In genomic region chr7:70569335-70569819, GRCh38 we compare ENCODE assay signal across 2 cellular contexts.
TF ChIP-seq lines count a peak whose summit lies in the region.

No MANE protein-coding gene starts in this region.

TF ChIP-seq in HEK293, 187 proteins besides CTCF, POLR2A, EP300 and RAD21 (continued from another document and continues in another):
- no peak for TF ChIP-seq ZNF341 (tag by site-specific recombination; IDR thresholded peaks at IDR 0.05; ENCODE audit: low read depth)
- TF ChIP-seq ZNF549 (tag by site-specific recombination; IDR thresholded peaks at IDR 0.05) = no peak
- no peak for TF ChIP-seq ZNF610 (tag by site-specific recombination; IDR thresholded peaks at IDR 0.05; ENCODE audit: borderline replicate concordance)
- TF ChIP-seq ZNF654 (tag by site-specific recombination; IDR thresholded peaks at IDR 0.05; ENCODE audit: low read depth) = no peak
- TF ChIP-seq ZNF585B (tag by site-specific recombination; IDR thresholded peaks at IDR 0.05) = no peak
- TF ChIP-seq SP7 (tag by site-specific recombination; IDR thresholded peaks at IDR 0.05) = peak; percentile 60
- no peak for TF ChIP-seq ZBTB8A (tag by site-specific recombination; IDR thresholded peaks at IDR 0.05)
- no peak for TF ChIP-seq ZBTB7A (tag by site-specific recombination; IDR thresholded peaks at IDR 0.05; ENCODE audit: low read depth)
- no peak for TF ChIP-seq ZBTB6 (tag by site-specific recombination; IDR thresholded peaks at IDR 0.05)
- no peak for TF ChIP-seq ELK4 (IDR thresholded peaks at IDR 0.05; ENCODE audit: borderline replicate concordance, low read depth, low read length)
- no peak for TF ChIP-seq ZBTB11 (tag by site-specific recombination; conservative IDR thresholded peaks at IDR 0.05; ENCODE audit: low read depth)
- no peak for TF ChIP-seq REPIN1 (tag by site-specific recombination; IDR thresholded peaks at IDR 0.05; ENCODE audit: low read depth)
- TF ChIP-seq ZNF701 (tag by site-specific recombination; IDR thresholded peaks at IDR 0.05) = no peak
- TF ChIP-seq TCF7L2 (IDR thresholded peaks at IDR 0.05; ENCODE audit: borderline replicate concordance, low read depth, low read length) = peak; percentile 35; the same call in 1 of the 2 replicates
- TF ChIP-seq ZFP37 (tag by site-specific recombination; IDR thresholded peaks at IDR 0.05) = no peak
- no peak for TF ChIP-seq ZNF558 (tag by site-specific recombination; IDR thresholded peaks at IDR 0.05)
- no peak for TF ChIP-seq ZNF658 (tag by site-specific recombination; IDR thresholded peaks at IDR 0.05)
- peak; percentile 21 for TF ChIP-seq IKZF3 (tag by site-specific recombination; IDR thresholded peaks at IDR 0.05)
- no peak for TF ChIP-seq ZEB2 (tag by site-specific recombination; IDR thresholded peaks at IDR 0.05)
- no peak for TF ChIP-seq YY2 (tag by site-specific recombination; IDR thresholded peaks at IDR 0.05)
- TF ChIP-seq ZNF121 (tag by site-specific recombination; IDR thresholded peaks at IDR 0.05) = no peak
- no peak for TF ChIP-seq ZNF571 (tag by site-specific recombination; IDR thresholded peaks at IDR 0.05)
- no peak for TF ChIP-seq AEBP2 (tag by site-specific recombination; IDR thresholded peaks at IDR 0.05; ENCODE audit: borderline replicate concordance)
- TF ChIP-seq ZNF292 (tag by site-specific recombination; IDR thresholded peaks at IDR 0.05; ENCODE audit: borderline replicate concordance, low read depth) = no peak
- peak; percentile 67 for TF ChIP-seq OSR2 (tag by site-specific recombination; IDR thresholded peaks at IDR 0.05)

TF ChIP-seq in K562, 482 proteins besides CTCF, POLR2A, EP300 and RAD21 (continued from another document and continues in another):
- TF ChIP-seq ARID3A (IDR thresholded peaks at IDR 0.05; ENCODE audit: borderline replicate concordance, low read depth, low read length) (no peak), BCOR (IDR thresholded peaks at IDR 0.05) (peak; percentile 70; the same call in 1 of the 2 replicates), RCOR1 (IDR thresholded peaks at IDR 0.05; ENCODE audit: borderline replicate concordance in 1 of 2, low read depth in 2 of 2, low read length in 2 of 2) (peak in 1 of 2 experiments; percentile 82; a peak in 3 of 4 replicates), VEZF1 (CRISPR knock-in tag; IDR thresholded peaks at IDR 0.05) (peak; percentile 5; the same call in 1 of the 2 replicates), HDAC2 (IDR thresholded peaks at IDR 0.05) (peak; percentile 62; the same call in 1 of the 2 replicates), HDAC3 (IDR thresholded peaks at IDR 0.05; ENCODE audit: borderline replicate concordance, partially characterized antibody) (peak; percentile 87), ETV6 (IDR thresholded peaks at IDR 0.05; ENCODE audit: borderline replicate concordance in 1 of 2, low read depth in 2 of 2, low read length in 1 of 2) (no peak), ETV6 (CRISPR knock-in tag; IDR thresholded peaks at IDR 0.05; ENCODE audit: borderline replicate concordance) (no peak), SMARCE1 (IDR thresholded peaks at IDR 0.05) (peak; percentile 72), ZBTB12 (CRISPR knock-in tag; IDR thresholded peaks at IDR 0.05) (no peak), CUX1 (CRISPR knock-in tag; IDR thresholded peaks at IDR 0.05) (peak; percentile 60), SMAD4 (CRISPR knock-in tag; conservative IDR thresholded peaks at IDR 0.05) (peak; percentile 91), MYBL2 (IDR thresholded peaks at IDR 0.05; ENCODE audit: low read depth) (no peak), MYBL2 (CRISPR knock-in tag; IDR thresholded peaks at IDR 0.05; ENCODE audit: borderline replicate concordance) (no peak), TRIM28 (IDR thresholded peaks at IDR 0.05) (no peak), SMAD3 (CRISPR knock-in tag; conservative IDR thresholded peaks at IDR 0.05) (peak; percentile 81), AFF1 (IDR thresholded peaks at IDR 0.05; ENCODE audit: low read depth in 1 of 2, partially characterized antibody in 2 of 2) (peak in 1 of 2 experiments; percentile 38), PML (IDR thresholded peaks at IDR 0.05; ENCODE audit: low read length) (peak; percentile 86), SMARCC2 (IDR thresholded peaks at IDR 0.05; ENCODE audit: low read depth) (0 out of 2 replicates have a peak, but pooled peaks have one; percentile 20), ZMIZ1 (IDR thresholded peaks at IDR 0.05; ENCODE audit: low read depth in 2 of 2, low read length in 2 of 2) (peak in 1 of 2 experiments; percentile 89; a peak in 2 of 4 replicates), SAP30 (IDR thresholded peaks at IDR 0.05; ENCODE audit: borderline replicate concordance, insufficient read depth, low read depth, low read length, poor library complexity, severe bottlenecking) (no peak), HBP1 (CRISPR knock-in tag; IDR thresholded peaks at IDR 0.05) (peak; percentile 60; the same call in 1 of the 2 replicates), FOXA3 (CRISPR knock-in tag; conservative IDR thresholded peaks at IDR 0.05 in 1 of 2, IDR thresholded peaks at IDR 0.05 in 1 of 2) (no peak)
